Comparison of ENCODE assay signal across 2 cellular contexts in genomic region chr19:7863157-7863970, GRCh38.
TF ChIP-seq lines count a peak whose summit lies in the region.

No MANE protein-coding gene starts in this region.

TF ChIP-seq in WTC11, 78 proteins besides CTCF, POLR2A, EP300 and RAD21:
- TF ChIP-seq E2F5 (CRISPR knock-in tag; IDR thresholded peaks at IDR 0.05) (0 out of 2 replicates have a peak, but pooled peaks have one; percentile 52), TEAD4 (CRISPR knock-in tag; IDR thresholded peaks at IDR 0.05) (no peak), RELA (CRISPR knock-in tag; IDR thresholded peaks at IDR 0.05; ENCODE audit: borderline replicate concordance) (peak; percentile 81; the same call in 1 of the 2 replicates), HMGXB4 (CRISPR knock-in tag; IDR thresholded peaks at IDR 0.05) (peak; percentile 29; the same call in 1 of the 2 replicates), MAX (CRISPR knock-in tag; IDR thresholded peaks at IDR 0.05) (peak; percentile 84), ETV6 (CRISPR knock-in tag; IDR thresholded peaks at IDR 0.05) (peak; percentile 35; the same call in 1 of the 2 replicates), ZBTB21 (CRISPR knock-in tag; IDR thresholded peaks at IDR 0.05; ENCODE audit: borderline replicate concordance) (0 out of 2 replicates have a peak, but pooled peaks have one; percentile 33), ZNF121 (CRISPR knock-in tag; IDR thresholded peaks at IDR 0.05) (no peak), TP53 (CRISPR knock-in tag; IDR thresholded peaks at IDR 0.05) (no peak), ZNF416 (CRISPR knock-in tag; IDR thresholded peaks at IDR 0.05) (no peak), USF2 (CRISPR knock-in tag; IDR thresholded peaks at IDR 0.05) (peak; percentile 58; the same call in 1 of the 2 replicates), ZNF396 (CRISPR knock-in tag; IDR thresholded peaks at IDR 0.05; ENCODE audit: borderline replicate concordance) (no peak)
TF ChIP-seq in WTC11: peak in this region for 7.

TF ChIP-seq in HepG2, 621 proteins besides CTCF, POLR2A, EP300 and RAD21:
- no peak for TF ChIP-seq SKI (IDR thresholded peaks at IDR 0.05; ENCODE audit: partially characterized antibody)
- no peak for TF ChIP-seq ZNF878 (CRISPR knock-in tag; IDR thresholded peaks at IDR 0.05)
- peak; percentile 86 for TF ChIP-seq ZBTB38 (CRISPR knock-in tag; IDR thresholded peaks at IDR 0.05)
- TF ChIP-seq TFDP2 (CRISPR knock-in tag; IDR thresholded peaks at IDR 0.05) = no peak
